In the genomic region with DNA sequence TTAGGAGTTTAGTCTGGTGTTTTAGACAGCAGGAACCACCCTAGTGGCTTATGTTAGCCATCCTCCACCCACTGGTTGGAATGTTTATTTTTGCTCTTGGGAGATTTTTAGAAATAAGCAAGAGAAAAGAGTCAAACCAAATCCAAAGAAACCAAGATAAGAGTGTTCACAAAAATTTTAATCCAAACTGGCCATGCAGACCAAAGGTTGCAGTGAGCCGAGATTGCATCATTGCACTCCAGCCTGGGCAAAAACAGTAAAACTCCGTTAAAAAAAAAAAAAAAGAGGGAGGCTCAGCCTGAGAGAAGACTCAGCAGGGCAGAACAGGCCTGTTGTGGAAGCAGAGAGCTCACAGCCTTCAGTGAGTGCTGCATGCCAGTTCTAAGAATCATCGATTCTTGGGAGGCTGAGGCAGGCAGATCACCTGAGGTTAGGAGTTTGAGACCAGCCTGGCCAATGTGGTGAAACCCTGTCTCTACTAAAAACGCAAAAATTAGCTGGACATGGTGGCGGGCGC, we compare ENCODE assay signal across 15 cellular contexts. TPM values are rescaled to one million over a fixed set of nuclear protein-coding genes. Genes with fewer than 3 reads are reported as not detected.
DNase-seq lines count a peak whose midpoint lies in the region; ATAC-seq, FAIRE-seq and TF ChIP-seq lines count a peak whose summit lies in the region.
"Had no signal": no experiment of that assay in that cellular context is flagged by ENCODE, and none has a peak within 500 bp of the region (broad histone marks: within the 10 kb centered on the region; RNA-seq: fewer than 3 reads in every experiment).

No MANE protein-coding gene starts in this region.

- CTCF ChIA-PET in HepG2 (lab: Yijun Ruan, JAX; ENCODE audit: low intra/inter-chr PET ratio, low total read pairs) = no interaction called here

- in situ Hi-C loops in HepG2 (cut with HindIII; ENCODE audit: extremely low pct_ligation_motif_present, low pct_unique_long_range_greater_than_20kb) = no loop called here

- H2AFZ ChIP-seq in HepG2 (ENCODE audit: low read length) = no peak overlapping the region

- FAIRE-seq in HepG2 (lab: Jason Lieb, UNC) = peak; percentile 93
- FAIRE-seq: G401.6 had no signal

- H3K36me3 ChIP-seq in HepG2 (replicated peaks in 1 of 2; ENCODE audit: control insufficient read depth in 1 of 2, insufficient read depth in 2 of 2, low read length in 2 of 2) = no peaks in the 10 kb centered on the region
- H3K36me3 ChIP-seq in thyroid gland = no peaks in the 10 kb centered on the region
- no peaks in the 10 kb centered on the region for H3K36me3 ChIP-seq in body of pancreas (replicated peaks in 1 of 2; ENCODE audit: insufficient read depth in 1 of 2, low read depth in 2 of 2)
- H3K36me3 ChIP-seq: SJSA1 had no signal

- H3K9ac ChIP-seq in HepG2 (ENCODE audit: insufficient read depth, low read depth, low read length) = peak overlapping the region; percentile 29; the same call in 1 of the 2 replicates

- H3K9me3 Mint-ChIP-seq in activated T-cell treated with anti-CD3 and anti-CD28 coated beads, Interleukin-2, amount 50 U/mL, for 72 hours = no peaks in the 10 kb centered on the region

- no TSS peak for BruUV-seq in HepG2 (replicated peaks; lab: Mats Ljungman, UMichigan)

- no peak for TF ChIP-seq RAD21 in HepG2 (CRISPR knock-in tag; IDR thresholded peaks at IDR 0.05)

- H4K20me1 ChIP-seq in HepG2 (ENCODE audit: insufficient read depth, low read length) = no peaks in the 10 kb centered on the region

- no peaks in the 10 kb centered on the region for H3K27me3 ChIP-seq in HepG2 (ENCODE audit: control insufficient read depth in 1 of 2, insufficient read depth in 2 of 2, low read length in 2 of 2)
- H3K27me3 ChIP-seq in thyroid gland = no peaks in the 10 kb centered on the region
- no peaks in the 10 kb centered on the region for H3K27me3 ChIP-seq in body of pancreas
- H3K27me3 ChIP-seq: SJSA1 had no signal

- peak in 1 of 2 experiments; percentile 58; a peak in 2 of 4 replicates for TF ChIP-seq EP300 in HepG2 (IDR thresholded peaks at IDR 0.05; ENCODE audit: low read depth in 2 of 2, low read length in 2 of 2)
- no peak for TF ChIP-seq EP300 in HepG2 (CRISPR knock-in tag; IDR thresholded peaks at IDR 0.05; ENCODE audit: borderline replicate concordance)

- TF ChIP-seq CTCF in HepG2 (CRISPR knock-in tag; IDR thresholded peaks at IDR 0.05) = peak; percentile 47
- TF ChIP-seq CTCF in thyroid gland (IDR thresholded peaks at IDR 0.05) = no peak
- peak in 1 of 7 experiments; percentile 3 for TF ChIP-seq CTCF in body of pancreas (IDR thresholded peaks at IDR 0.05)

- H3K4me3 Mint-ChIP-seq in activated T-cell treated with anti-CD3 and anti-CD28 coated beads, Interleukin-2, amount 50 U/mL, for 72 hours = no peak overlapping the region

- H3K9me3 ChIP-seq in HepG2 (ENCODE audit: low read length) (no peaks in the 10 kb centered on the region), thyroid gland (no peaks in the 10 kb centered on the region), body of pancreas (no peaks in the 10 kb centered on the region)
- H3K9me3 ChIP-seq: psoas muscle, SJSA1 had no signal

- intact Hi-C loops in HepG2 (cut with micrococcal nuclease; ENCODE audit: unreplicated experiment) = no loop called here
- intact Hi-C loops in thyroid gland (cut with DNase I) = no loop called here
- intact Hi-C loops in body of pancreas (cut with DNase I) = no loop called here

- H3K27ac ChIP-seq in HepG2 (ENCODE audit: extremely low read length, insufficient read depth, low read length) (peak overlapping the region; percentile 69), thyroid gland (peak overlapping the region; percentile 69 to 78 (median 78)), body of pancreas (no peak overlapping the region)
- H3K27ac ChIP-seq: 22Rv1, psoas muscle, SJSA1 had no signal

- H3K4me3 ChIP-seq in HepG2 (replicated peaks in 1 of 3; ENCODE audit: insufficient read depth in 1 of 3, low read depth in 2 of 3, low read length in 3 of 3) (peak overlapping the region in 2 of 3 experiments; percentile 25 to 41; a peak in 3 of 6 replicates), thyroid gland (replicated peaks in 1 of 3) (no peak overlapping the region), body of pancreas (no peak overlapping the region)
- H3K4me3 ChIP-seq: psoas muscle, SJSA1 had no signal

- H3K4me1 ChIP-seq in HepG2 (ENCODE audit: insufficient read depth, low read length) = peaks cover 79% of the 10 kb centered on the region
- H3K4me1 ChIP-seq in thyroid gland = peaks cover 37 to 47% of the 10 kb centered on the region in 2 donors
- H3K4me1 ChIP-seq in body of pancreas = peaks cover 6% of the 10 kb centered on the region
- H3K4me1 ChIP-seq: psoas muscle, SJSA1 had no signal

- peak overlapping the region; percentile 75 for H3K4me2 ChIP-seq in HepG2 (ENCODE audit: low read depth, low read length)

- ATAC-seq in activated T-cell treated with anti-CD3 and anti-CD28 coated beads, Interleukin-2, amount 50 U/mL, for 72 hours (replicated peaks in 1 of 2) = no peak
- ATAC-seq in HepG2 (peak; percentile 80), body of pancreas (no peak)
- ATAC-seq: psoas muscle had no signal

- no peak for DNase-seq in activated T-cell treated with anti-CD3 and anti-CD28 coated beads, Interleukin-2, amount 50 U/mL, for 72 hours
- DNase-seq in activated T-cell treated with anti-CD3 and anti-CD28 coated beads for 4 hours = no peak
- peak; percentile 54 for DNase-seq in astrocyte of the hippocampus (ENCODE audit: low read depth, low spot score)
- peak; percentile 82 for DNase-seq in HepG2 (ENCODE audit: low spot score)
- peak; percentile 74 to 77 for DNase-seq in thyroid gland
- no peak for DNase-seq in NCI-H774 (lab: John Stamatoyannopoulos, UW)
- DNase-seq in body of pancreas = no peak
- DNase-seq in iPS-NIHi11 (ENCODE audit: low spot score) = no peak
- DNase-seq: activated CD4-positive, alpha-beta T cell treated with anti-CD3 and anti-CD28 coated beads for 48 hours; activated naive CD4-positive, alpha-beta T cell; effector CD8-positive, alpha-beta T cell; psoas muscle had no signal

- H3K27ac Mint-ChIP-seq in activated T-cell treated with anti-CD3 and anti-CD28 coated beads, Interleukin-2, amount 50 U/mL, for 72 hours = peak overlapping the region; percentile 54

- H3K4me1 Mint-ChIP-seq in activated T-cell treated with anti-CD3 and anti-CD28 coated beads, Interleukin-2, amount 50 U/mL, for 72 hours (ENCODE audit: low read depth) = peaks cover 30% of the 10 kb centered on the region

- no peaks in the 10 kb centered on the region for H3K27me3 Mint-ChIP-seq in activated T-cell treated with anti-CD3 and anti-CD28 coated beads, Interleukin-2, amount 50 U/mL, for 72 hours (ENCODE audit: low read depth)

- TF ChIP-seq POLR2A in HepG2 (IDR thresholded peaks at IDR 0.05; ENCODE audit: insufficient read depth in 1 of 2, low read depth in 2 of 2, low read length in 2 of 2) (no peak), thyroid gland (IDR thresholded peaks at IDR 0.05) (no peak), body of pancreas (IDR thresholded peaks at IDR 0.05) (no peak)

- POLR2A ChIA-PET in HepG2 (lab: Yijun Ruan, JAX) = interaction anchor here (0.7 to 1.7 kb wide), 5 partner anchors 12 to 58 kb away, joined by 3 to 10 read pairs (median 3); partner anchors contain the start of genes KIF22 and PAGR1

- 7% methylated on average over 6 of the region's 6 CpGs for WGBS in HepG2 (ENCODE audit: low lambda C conversion rate)
- 52 to 54% methylated on average over 6 of the region's 6 CpGs for WGBS in thyroid gland, 2 donors
- WGBS in body of pancreas, 2 donors = 65 to 71% methylated on average over 6 of the region's 6 CpGs

- no peaks in the 10 kb centered on the region for H3K79me2 ChIP-seq in HepG2 (ENCODE audit: insufficient read depth, low read length)

- H3K36me3 Mint-ChIP-seq in activated T-cell treated with anti-CD3 and anti-CD28 coated beads, Interleukin-2, amount 50 U/mL, for 72 hours (ENCODE audit: insufficient read depth in 2 of 2) = no peaks in the 10 kb centered on the region

RNA-seq across cellular contexts. Expression of gene C16orf54, which starts 12.2 kb away (rescaled TPM):
- 10 to 100 TPM; 23.7 to 25.9 TPM for total RNA-seq in activated T-cell treated with anti-CD3 and anti-CD28 coated beads, Interleukin-2, amount 50 U/mL, for 72 hours
- total RNA-seq in HepG2 (2016; rRNA removed; fragmentation: Illumina TruSeq; extraction: Trizol) (not detected in 2 replicates), thyroid gland (under 1 TPM; 0.22 to 0.83 (median 0.37) TPM), body of pancreas (under 1 TPM; 0.33 to 0.52 TPM)
- total RNA-seq in HepG2 (2016; cell fraction: cytosol; rRNA removed; fragmentation: Illumina TruSeq; extraction: Trizol; ENCODE audit: low read depth) = not detected in 2 replicates
- total RNA-seq in HepG2 (2016; cell fraction: insoluble cytoplasmic fraction; rRNA removed; fragmentation: Illumina TruSeq; extraction: Trizol) = not detected in 2 replicates
- not detected in 2 replicates for total RNA-seq in HepG2 (2016; cell fraction: membrane; rRNA removed; fragmentation: Illumina TruSeq; extraction: Trizol)
- not detected in 2 replicates for total RNA-seq in HepG2 (2016; cell fraction: nucleus; rRNA removed; fragmentation: Illumina TruSeq; extraction: Trizol)
- not detected in 2 replicates for polyA plus RNA-seq in HepG2 (2011; rRNA removed)
- polyA plus RNA-seq in HepG2 (2011; cell fraction: cytosol; rRNA removed) = not detected in 2 replicates
- polyA plus RNA-seq in HepG2 (2011; cell fraction: nucleus; rRNA removed) = not detected in 2 replicates
- polyA plus RNA-seq in HepG2 (2012) = not detected in 2 replicates
- polyA plus RNA-seq in HepG2 (2016; cell fraction: cytosol; fragmentation: Illumina TruSeq; extraction: Trizol; ENCODE audit: low read depth) = not detected in 2 replicates
- not detected in 2 replicates for polyA plus RNA-seq in HepG2 (2016; cell fraction: insoluble cytoplasmic fraction; fragmentation: Illumina TruSeq; extraction: Trizol; ENCODE audit: low read depth)
- polyA plus RNA-seq in HepG2 (2016; cell fraction: membrane; fragmentation: Illumina TruSeq; extraction: Trizol; ENCODE audit: low read depth) = not detected in 2 replicates
- polyA plus RNA-seq in HepG2 (2016; cell fraction: nucleus; fragmentation: Illumina TruSeq; extraction: Trizol; ENCODE audit: insufficient read depth, low read depth) = not detected in 2 replicates
- polyA minus RNA-seq in HepG2 (2011; rRNA and poly(A)+ RNA removed; ENCODE audit: low replicate concordance) = not detected in 2 replicates
- not detected in 2 replicates for polyA minus RNA-seq in HepG2 (2011; cell fraction: cytosol; rRNA and poly(A)+ RNA removed)
- polyA minus RNA-seq in HepG2 (2011; cell fraction: nucleus; rRNA and poly(A)+ RNA removed) = not detected in 2 replicates
- total RNA-seq: SJSA1 had no signal

RNA-seq across cellular contexts. Expression of gene ZG16, which starts 20.0 kb away (rescaled TPM):
- not detected for total RNA-seq in activated T-cell treated with anti-CD3 and anti-CD28 coated beads, Interleukin-2, amount 50 U/mL, for 72 hours
- total RNA-seq in HepG2 (2016; rRNA removed; fragmentation: Illumina TruSeq; extraction: Trizol) (0.07 and 0.15 TPM in 2 replicates), thyroid gland (not detected), body of pancreas (under 1 TPM; 0.26 to 0.99 TPM)
- 0.18 and 0.30 TPM in 2 replicates for total RNA-seq in HepG2 (2016; cell fraction: cytosol; rRNA removed; fragmentation: Illumina TruSeq; extraction: Trizol; ENCODE audit: low read depth)
- 0.09 TPM in 2 replicates for total RNA-seq in HepG2 (2016; cell fraction: insoluble cytoplasmic fraction; rRNA removed; fragmentation: Illumina TruSeq; extraction: Trizol)
- 0.17 and 0.22 TPM in 2 replicates for total RNA-seq in HepG2 (2016; cell fraction: membrane; rRNA removed; fragmentation: Illumina TruSeq; extraction: Trizol)
- not detected in 2 replicates for total RNA-seq in HepG2 (2016; cell fraction: nucleus; rRNA removed; fragmentation: Illumina TruSeq; extraction: Trizol)
- polyA plus RNA-seq in HepG2 (2011; rRNA removed) = 0.01 and 0.04 TPM in 2 replicates
- polyA plus RNA-seq in HepG2 (2011; cell fraction: cytosol; rRNA removed) = 0.01 TPM in 1 of 2 replicates, not detected in the other
- polyA plus RNA-seq in HepG2 (2011; cell fraction: nucleus; rRNA removed) = not detected in 2 replicates
- 0.11 TPM in 1 of 2 replicates, not detected in the other for polyA plus RNA-seq in HepG2 (2012)
- polyA plus RNA-seq in HepG2 (2016; cell fraction: cytosol; fragmentation: Illumina TruSeq; extraction: Trizol; ENCODE audit: low read depth) = 0.35 and 0.42 TPM in 2 replicates
- polyA plus RNA-seq in HepG2 (2016; cell fraction: insoluble cytoplasmic fraction; fragmentation: Illumina TruSeq; extraction: Trizol; ENCODE audit: low read depth) = 0.12 and 0.16 TPM in 2 replicates
- polyA plus RNA-seq in HepG2 (2016; cell fraction: membrane; fragmentation: Illumina TruSeq; extraction: Trizol; ENCODE audit: low read depth) = 0.26 and 0.42 TPM in 2 replicates
- polyA plus RNA-seq in HepG2 (2016; cell fraction: nucleus; fragmentation: Illumina TruSeq; extraction: Trizol; ENCODE audit: insufficient read depth, low read depth) = 0.13 TPM in 1 of 2 replicates, not detected in the other
- 0.05 TPM in 1 of 2 replicates, not detected in the other for polyA minus RNA-seq in HepG2 (2011; rRNA and poly(A)+ RNA removed; ENCODE audit: low replicate concordance)
- polyA minus RNA-seq in HepG2 (2011; cell fraction: cytosol; rRNA and poly(A)+ RNA removed) = not detected in 2 replicates
- not detected in 2 replicates for polyA minus RNA-seq in HepG2 (2011; cell fraction: nucleus; rRNA and poly(A)+ RNA removed)
- total RNA-seq: psoas muscle, SJSA1 had no signal

RNA-seq across cellular contexts. Expression of gene KIF22, which starts 32.5 kb away (rescaled TPM):
- 100 to 1,000 TPM; 153 to 180 TPM for total RNA-seq in activated T-cell treated with anti-CD3 and anti-CD28 coated beads, Interleukin-2, amount 50 U/mL, for 72 hours
- total RNA-seq in HepG2 (2016; rRNA removed; fragmentation: Illumina TruSeq; extraction: Trizol) (103 and 118 TPM in 2 replicates), thyroid gland (10 to 100 TPM; 38.4 to 68.6 (median 57.2) TPM), body of pancreas (10 to 100 TPM in 1 of 2 donors, 1 to 10 TPM in 1; 8.9 to 13.7 TPM)
- total RNA-seq in HepG2 (2016; cell fraction: cytosol; rRNA removed; fragmentation: Illumina TruSeq; extraction: Trizol; ENCODE audit: low read depth) = 18.5 and 19.7 TPM in 2 replicates
- total RNA-seq in HepG2 (2016; cell fraction: insoluble cytoplasmic fraction; rRNA removed; fragmentation: Illumina TruSeq; extraction: Trizol) = 91.9 and 121 TPM in 2 replicates
- 25.3 and 25.9 TPM in 2 replicates for total RNA-seq in HepG2 (2016; cell fraction: membrane; rRNA removed; fragmentation: Illumina TruSeq; extraction: Trizol)
- 125 and 140 TPM in 2 replicates for total RNA-seq in HepG2 (2016; cell fraction: nucleus; rRNA removed; fragmentation: Illumina TruSeq; extraction: Trizol)
- 68.4 and 95.8 TPM in 2 replicates for polyA plus RNA-seq in HepG2 (2011; rRNA removed)
- 37.5 and 70.2 TPM in 2 replicates for polyA plus RNA-seq in HepG2 (2011; cell fraction: cytosol; rRNA removed)
- polyA plus RNA-seq in HepG2 (2011; cell fraction: nucleus; rRNA removed) = 159 and 266 TPM in 2 replicates
- 32.0 and 51.7 TPM in 2 replicates for polyA plus RNA-seq in HepG2 (2012)
- 11.4 and 13.1 TPM in 2 replicates for polyA plus RNA-seq in HepG2 (2016; cell fraction: cytosol; fragmentation: Illumina TruSeq; extraction: Trizol; ENCODE audit: low read depth)
- 85.0 and 106 TPM in 2 replicates for polyA plus RNA-seq in HepG2 (2016; cell fraction: insoluble cytoplasmic fraction; fragmentation: Illumina TruSeq; extraction: Trizol; ENCODE audit: low read depth)
- polyA plus RNA-seq in HepG2 (2016; cell fraction: membrane; fragmentation: Illumina TruSeq; extraction: Trizol; ENCODE audit: low read depth) = 15.8 and 19.2 TPM in 2 replicates
- 240 and 250 TPM in 2 replicates for polyA plus RNA-seq in HepG2 (2016; cell fraction: nucleus; fragmentation: Illumina TruSeq; extraction: Trizol; ENCODE audit: insufficient read depth, low read depth)
- 158 and 325 TPM in 2 replicates for polyA minus RNA-seq in HepG2 (2011; rRNA and poly(A)+ RNA removed; ENCODE audit: low replicate concordance)
- polyA minus RNA-seq in HepG2 (2011; cell fraction: cytosol; rRNA and poly(A)+ RNA removed) = 28.8 and 45.0 TPM in 2 replicates
- 109 and 117 TPM in 2 replicates for polyA minus RNA-seq in HepG2 (2011; cell fraction: nucleus; rRNA and poly(A)+ RNA removed)

RNA-seq across cellular contexts. Expression of gene MAZ, which starts 48.3 kb away (rescaled TPM):
- total RNA-seq in activated T-cell treated with anti-CD3 and anti-CD28 coated beads, Interleukin-2, amount 50 U/mL, for 72 hours = 100 to 1,000 TPM; 266 to 329 TPM
- total RNA-seq in HepG2 (2016; rRNA removed; fragmentation: Illumina TruSeq; extraction: Trizol) (229 and 277 TPM in 2 replicates), thyroid gland (100 to 1,000 TPM in 2 of 4 donors, 10 to 100 TPM in 2; 80.4 to 132 (median 107) TPM), body of pancreas (100 to 1,000 TPM in 1 of 2 donors, 10 to 100 TPM in 1; 57.9 to 125 TPM)
- total RNA-seq in HepG2 (2016; cell fraction: cytosol; rRNA removed; fragmentation: Illumina TruSeq; extraction: Trizol; ENCODE audit: low read depth) = 423 and 431 TPM in 2 replicates
- total RNA-seq in HepG2 (2016; cell fraction: insoluble cytoplasmic fraction; rRNA removed; fragmentation: Illumina TruSeq; extraction: Trizol) = 196 and 286 TPM in 2 replicates
- total RNA-seq in HepG2 (2016; cell fraction: membrane; rRNA removed; fragmentation: Illumina TruSeq; extraction: Trizol) = 825 and 837 TPM in 2 replicates
- total RNA-seq in HepG2 (2016; cell fraction: nucleus; rRNA removed; fragmentation: Illumina TruSeq; extraction: Trizol) = 134 and 167 TPM in 2 replicates
- 203 and 255 TPM in 2 replicates for polyA plus RNA-seq in HepG2 (2011; rRNA removed)
- 164 and 235 TPM in 2 replicates for polyA plus RNA-seq in HepG2 (2011; cell fraction: cytosol; rRNA removed)
- polyA plus RNA-seq in HepG2 (2011; cell fraction: nucleus; rRNA removed) = 242 and 334 TPM in 2 replicates
- 301 and 452 TPM in 2 replicates for polyA plus RNA-seq in HepG2 (2012)
- 608 and 677 TPM in 2 replicates for polyA plus RNA-seq in HepG2 (2016; cell fraction: cytosol; fragmentation: Illumina TruSeq; extraction: Trizol; ENCODE audit: low read depth)
- 287 and 420 TPM in 2 replicates for polyA plus RNA-seq in HepG2 (2016; cell fraction: insoluble cytoplasmic fraction; fragmentation: Illumina TruSeq; extraction: Trizol; ENCODE audit: low read depth)
- 1,001 and 1,210 TPM in 2 replicates for polyA plus RNA-seq in HepG2 (2016; cell fraction: membrane; fragmentation: Illumina TruSeq; extraction: Trizol; ENCODE audit: low read depth)
- 330 and 379 TPM in 2 replicates for polyA plus RNA-seq in HepG2 (2016; cell fraction: nucleus; fragmentation: Illumina TruSeq; extraction: Trizol; ENCODE audit: insufficient read depth, low read depth)
- 512 and 628 TPM in 2 replicates for polyA minus RNA-seq in HepG2 (2011; rRNA and poly(A)+ RNA removed; ENCODE audit: low replicate concordance)
- 217 and 237 TPM in 2 replicates for polyA minus RNA-seq in HepG2 (2011; cell fraction: cytosol; rRNA and poly(A)+ RNA removed)
- 59.9 and 60.5 TPM in 2 replicates for polyA minus RNA-seq in HepG2 (2011; cell fraction: nucleus; rRNA and poly(A)+ RNA removed)

RNA-seq across cellular contexts. Expression of gene PRRT2, which starts 54.0 kb away (rescaled TPM):
- 1 to 10 TPM; 2.4 to 2.8 TPM for total RNA-seq in activated T-cell treated with anti-CD3 and anti-CD28 coated beads, Interleukin-2, amount 50 U/mL, for 72 hours
- total RNA-seq in HepG2 (2016; rRNA removed; fragmentation: Illumina TruSeq; extraction: Trizol) (0.11 and 0.51 TPM in 2 replicates), thyroid gland (1 to 10 TPM in 3 of 4 donors, under 1 TPM in 1; 0.89 to 4.0 (median 2.4) TPM), body of pancreas (1 to 10 TPM in 1 of 2 donors, not detected in 1; 1.0 TPM)
- not detected in 2 replicates for total RNA-seq in HepG2 (2016; cell fraction: cytosol; rRNA removed; fragmentation: Illumina TruSeq; extraction: Trizol; ENCODE audit: low read depth)
- 0.76 TPM in 1 of 2 replicates, not detected in the other for total RNA-seq in HepG2 (2016; cell fraction: insoluble cytoplasmic fraction; rRNA removed; fragmentation: Illumina TruSeq; extraction: Trizol)
- total RNA-seq in HepG2 (2016; cell fraction: membrane; rRNA removed; fragmentation: Illumina TruSeq; extraction: Trizol) = 0.28 TPM in 1 of 2 replicates, not detected in the other
- total RNA-seq in HepG2 (2016; cell fraction: nucleus; rRNA removed; fragmentation: Illumina TruSeq; extraction: Trizol) = 1.1 and 1.4 TPM in 2 replicates
- 1.1 and 1.8 TPM in 2 replicates for polyA plus RNA-seq in HepG2 (2011; rRNA removed)
- polyA plus RNA-seq in HepG2 (2011; cell fraction: cytosol; rRNA removed) = 0.31 and 0.38 TPM in 2 replicates
- 16.2 and 16.5 TPM in 2 replicates for polyA plus RNA-seq in HepG2 (2011; cell fraction: nucleus; rRNA removed)
- 1.6 and 1.7 TPM in 2 replicates for polyA plus RNA-seq in HepG2 (2012)
- 0.08 TPM in 1 of 2 replicates, not detected in the other for polyA plus RNA-seq in HepG2 (2016; cell fraction: cytosol; fragmentation: Illumina TruSeq; extraction: Trizol; ENCODE audit: low read depth)
- polyA plus RNA-seq in HepG2 (2016; cell fraction: insoluble cytoplasmic fraction; fragmentation: Illumina TruSeq; extraction: Trizol; ENCODE audit: low read depth) = 0.11 and 0.41 TPM in 2 replicates
- 0.07 and 0.15 TPM in 2 replicates for polyA plus RNA-seq in HepG2 (2016; cell fraction: membrane; fragmentation: Illumina TruSeq; extraction: Trizol; ENCODE audit: low read depth)
- polyA plus RNA-seq in HepG2 (2016; cell fraction: nucleus; fragmentation: Illumina TruSeq; extraction: Trizol; ENCODE audit: insufficient read depth, low read depth) = 3.5 and 3.7 TPM in 2 replicates
- polyA minus RNA-seq in HepG2 (2011; rRNA and poly(A)+ RNA removed; ENCODE audit: low replicate concordance) = 0.07 and 0.56 TPM in 2 replicates
- not detected in 2 replicates for polyA minus RNA-seq in HepG2 (2011; cell fraction: cytosol; rRNA and poly(A)+ RNA removed)
- polyA minus RNA-seq in HepG2 (2011; cell fraction: nucleus; rRNA and poly(A)+ RNA removed) = 1.5 and 2.4 TPM in 2 replicates

Comparison
In these comparisons a context has a peak if more than half of its experiments do, and no peak if none do; other contexts are left out.
1. DNase-seq: peak in astrocyte of the hippocampus (single experiment), HepG2 (single experiment) and thyroid gland (2 of 2); none in activated T-cell treated with anti-CD3 and anti-CD28 coated beads, Interleukin-2, amount 50 U/mL, for 72 hours (0 of 2), activated T-cell treated with anti-CD3 and anti-CD28 coated beads for 4 hours (single experiment), NCI-H774 (single experiment), body of pancreas (0 of 4) and iPS-NIHi11 (single experiment).
2. H3K27ac ChIP-seq: peak in HepG2 (single experiment) and thyroid gland (3 of 3); none in body of pancreas (0 of 4).
3. H3K4me3 ChIP-seq: peak in HepG2 (2 of 3); none in thyroid gland (0 of 3) and body of pancreas (0 of 2).
4. RNA of gene C16orf54, which starts 12.2 kb away (total RNA-seq): 23.7 to 25.9 TPM in activated T-cell treated with anti-CD3 and anti-CD28 coated beads, Interleukin-2, amount 50 U/mL, for 72 hours; 0.33 to 0.52 TPM in body of pancreas, 0.22 to 0.83 TPM in thyroid gland and not detected in HepG2; every median in the first group is over 10 times any median in the second.